In the genomic region with DNA sequence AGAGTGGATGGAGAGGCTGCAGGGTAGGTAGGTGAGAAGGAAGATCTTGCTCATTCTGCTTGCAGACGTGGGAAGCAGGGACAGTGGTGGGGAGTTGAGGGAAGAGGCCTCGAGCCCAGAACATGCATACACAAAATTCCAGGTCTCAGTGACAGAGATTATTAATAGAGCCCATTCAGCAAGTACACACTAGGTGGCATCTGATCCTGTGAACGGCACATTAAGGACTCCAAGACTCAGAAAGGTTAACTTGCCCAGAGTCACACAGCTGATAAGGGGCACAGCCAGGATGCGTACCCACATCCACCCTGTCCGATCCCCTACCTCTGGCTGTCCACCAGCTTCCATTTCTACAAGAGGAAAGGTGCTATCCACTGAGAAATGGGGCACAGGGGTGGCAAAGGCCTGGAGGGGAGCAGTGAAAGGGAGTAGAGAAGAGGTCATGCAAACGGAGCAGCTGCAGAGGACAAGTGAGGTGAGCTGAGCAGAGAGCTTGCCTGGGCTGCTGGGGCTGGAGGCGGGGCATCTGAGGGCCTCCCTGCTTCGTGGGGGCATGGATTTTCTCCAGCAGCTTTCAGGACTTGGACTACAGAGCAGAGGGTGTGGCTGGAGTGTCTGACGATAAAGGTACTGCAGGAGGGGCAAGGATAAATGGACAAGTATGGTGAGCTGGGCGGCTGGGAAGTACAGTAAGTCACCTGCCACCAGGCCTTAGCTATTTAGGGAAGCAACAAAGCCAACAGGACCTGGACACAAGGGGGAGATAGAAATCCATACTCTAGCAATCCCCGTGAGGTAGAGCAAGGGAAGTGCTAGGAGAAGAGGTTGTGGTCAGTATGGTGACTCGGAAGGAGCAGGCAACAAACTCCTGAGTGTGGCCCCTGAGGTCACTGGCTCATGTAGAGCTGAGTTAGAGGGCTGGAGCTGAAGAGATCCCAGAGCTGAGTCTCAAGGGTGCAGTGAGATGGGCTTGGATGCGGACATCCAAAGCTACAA, we compare ENCODE assay signal across 14 cellular contexts. TPM values are rescaled to one million over a fixed set of nuclear protein-coding genes. Genes with fewer than 3 reads are reported as not detected.
DNase-seq lines count a peak whose midpoint lies in the region; ATAC-seq and TF ChIP-seq lines count a peak whose summit lies in the region.
"Had no signal": no experiment of that assay in that cellular context is flagged by ENCODE, and none has a peak within 500 bp of the region (broad histone marks: within the 10 kb centered on the region; RNA-seq: fewer than 3 reads in every experiment).

No MANE protein-coding gene starts in this region.

- peaks cover 3 to 19% of the 10 kb centered on the region in 2 donors for H3K4me1 Mint-ChIP-seq in natural killer cell treated with Interleukin-12 subunit alpha and Interleukin-12 subunit beta and Interleukin-15 and Interleukin-18, amount 100 ng/mL, for 72 hours (ENCODE audit: low read depth in 2 of 2)

- H3K9me3 Mint-ChIP-seq in natural killer cell treated with Interleukin-12 subunit alpha and Interleukin-12 subunit beta and Interleukin-15 and Interleukin-18, amount 100 ng/mL, for 72 hours: no peaks in the 10 kb centered on the region
- H3K9me3 Mint-ChIP-seq: activated naive CD4-positive, alpha-beta T cell treated with anti-CD3 and anti-CD28 coated beads, Interleukin-2, amount 50 U/mL, for 72 hours had no signal

- peaks cover 0 to 2% of the 10 kb centered on the region in 2 donors for H3K27me3 Mint-ChIP-seq in natural killer cell treated with Interleukin-12 subunit alpha and Interleukin-12 subunit beta and Interleukin-15 and Interleukin-18, amount 100 ng/mL, for 72 hours

- H3K27me3 ChIP-seq in WERI-Rb-1 (ENCODE audit: insufficient read depth, low read depth, severe bottlenecking): no peaks in the 10 kb centered on the region
- H3K27me3 ChIP-seq: tibial artery had no signal

- no peak overlapping the region for H3K4me3 Mint-ChIP-seq in natural killer cell treated with Interleukin-12 subunit alpha and Interleukin-12 subunit beta and Interleukin-15 and Interleukin-18, amount 100 ng/mL, for 72 hours

- peaks cover 2% of the 10 kb centered on the region; the same call in 1 of the 2 replicates for H3K36me3 ChIP-seq in WERI-Rb-1

- no peaks in the 10 kb centered on the region for H3K9me3 ChIP-seq in WERI-Rb-1 (ENCODE audit: severe bottlenecking)
- H3K9me3 ChIP-seq: tibial artery had no signal

- H3K4me3 ChIP-seq in WERI-Rb-1 (ENCODE audit: low read depth, low read length): no peak overlapping the region
- H3K4me3 ChIP-seq: tibial artery had no signal

- ATAC-seq in HG03108 (IDR thresholded peaks at IDR 0.05; ENCODE audit: unreplicated experiment): no peak
- ATAC-seq in natural killer cell treated with Interleukin-12 subunit alpha and Interleukin-12 subunit beta and Interleukin-15 and Interleukin-18, amount 100 ng/mL, for 72 hours: no peak

- peak; percentile 18; the same call in 1 of the 2 replicates for TF ChIP-seq CTCF in WERI-Rb-1 (IDR thresholded peaks at IDR 0.05; ENCODE audit: low read depth, low read length)

- peak; percentile 50 for DNase-seq in activated CD8-positive, alpha-beta memory T cell treated with anti-CD3 and anti-CD28 coated beads for 24 hours
- DNase-seq in activated CD8-positive, alpha-beta memory T cell treated with anti-CD3 and anti-CD28 coated beads, Interleukin-2, amount 50 U/mL, for 4 hours: no peak
- peak; percentile 43 for DNase-seq in WERI-Rb-1
- DNase-seq in kidney tubule cell (ENCODE audit: low spot score): peak; percentile 68
- DNase-seq in NCI-H526 treated with DMSO at 0.1 percent for 48 hours (lab: John Stamatoyannopoulos, UW): no peak
- no peak for DNase-seq in stimulated activated CD4-positive, alpha-beta T cell treated with anti-CD3 and anti-CD28 coated beads, Interleukin-15, amount 100 ng/mL, for 24 hours
- DNase-seq in natural killer cell treated with Interleukin-12 subunit alpha and Interleukin-12 subunit beta and Interleukin-15 and Interleukin-18, amount 100 ng/mL, for 72 hours (ENCODE audit: low spot score): no peak
- DNase-seq: activated CD4-positive, alpha-beta T cell treated with anti-CD3 and anti-CD28 coated beads, Interleukin-2, amount 50 U/mL, for 4 hours; NCI-H1417 treated with DMSO at 0.1 percent for 48 hours; NCI-H748 treated with DMSO at 0.1 percent for 48 hours; tibial artery had no signal

- H3K36me3 Mint-ChIP-seq in natural killer cell treated with Interleukin-12 subunit alpha and Interleukin-12 subunit beta and Interleukin-15 and Interleukin-18, amount 100 ng/mL, for 72 hours: peaks cover 9% of the 10 kb centered on the region

- H3K27ac ChIP-seq in WERI-Rb-1: no peak overlapping the region
- H3K27ac ChIP-seq: tibial artery had no signal

- no peak overlapping the region for H3K27ac Mint-ChIP-seq in natural killer cell treated with Interleukin-12 subunit alpha and Interleukin-12 subunit beta and Interleukin-15 and Interleukin-18, amount 100 ng/mL, for 72 hours
- H3K27ac Mint-ChIP-seq: activated naive CD4-positive, alpha-beta T cell treated with anti-CD3 and anti-CD28 coated beads, Interleukin-2, amount 50 U/mL, for 72 hours had no signal

RNA-seq across cellular contexts. Expression of a gene that starts 11.2 kb away (rescaled TPM):
- total RNA-seq in natural killer cell treated with Interleukin-12 subunit alpha and Interleukin-12 subunit beta and Interleukin-15 and Interleukin-18, amount 100 ng/mL, for 72 hours: 100 to 1,000 TPM in 1 of 2 donors, 10 to 100 TPM in 1; 96.0 to 129 TPM

RNA-seq across cellular contexts. Expression of a gene that starts 46.9 kb away (rescaled TPM):
- 10 to 100 TPM; 32.1 to 35.0 TPM for total RNA-seq in natural killer cell treated with Interleukin-12 subunit alpha and Interleukin-12 subunit beta and Interleukin-15 and Interleukin-18, amount 100 ng/mL, for 72 hours

RNA-seq across cellular contexts. Expression of a gene that starts 55.9 kb away (rescaled TPM):
- not detected for total RNA-seq in natural killer cell treated with Interleukin-12 subunit alpha and Interleukin-12 subunit beta and Interleukin-15 and Interleukin-18, amount 100 ng/mL, for 72 hours
- total RNA-seq: activated naive CD4-positive, alpha-beta T cell treated with anti-CD3 and anti-CD28 coated beads, Interleukin-2, amount 50 U/mL, for 72 hours; lung microvascular endothelial cell had no signal

Comparison
In these comparisons a context has a peak if more than half of its experiments do, and no peak if none do; other contexts are left out.
1. DNase-seq: peak in activated CD8-positive, alpha-beta memory T cell treated with anti-CD3 and anti-CD28 coated beads for 24 hours (single experiment), WERI-Rb-1 (single experiment) and kidney tubule cell (single experiment); none in activated CD8-positive, alpha-beta memory T cell treated with anti-CD3 and anti-CD28 coated beads, Interleukin-2, amount 50 U/mL, for 4 hours (single experiment), NCI-H526 treated with DMSO at 0.1 percent for 48 hours (single experiment), stimulated activated CD4-positive, alpha-beta T cell treated with anti-CD3 and anti-CD28 coated beads, Interleukin-15, amount 100 ng/mL, for 24 hours (single experiment) and natural killer cell treated with Interleukin-12 subunit alpha and Interleukin-12 subunit beta and Interleukin-15 and Interleukin-18, amount 100 ng/mL, for 72 hours (single experiment).